In genomic region chr3:135231646-135232625, GRCh38 we compare ENCODE assay signal across 1 cellular context.
TF ChIP-seq lines count a peak whose summit lies in the region.

No MANE protein-coding gene starts in this region.

TF ChIP-seq in GM23338, 12 proteins besides CTCF, POLR2A, EP300 and RAD21 (continued from another document):
- TF ChIP-seq REST (IDR thresholded peaks at IDR 0.05; ENCODE audit: unreplicated experiment), result no peak
- TF ChIP-seq CREB1 (CRISPR knock-in tag; IDR thresholded peaks at IDR 0.05; ENCODE audit: low read depth), result peak; percentile 58
- TF ChIP-seq, protein P1, sequence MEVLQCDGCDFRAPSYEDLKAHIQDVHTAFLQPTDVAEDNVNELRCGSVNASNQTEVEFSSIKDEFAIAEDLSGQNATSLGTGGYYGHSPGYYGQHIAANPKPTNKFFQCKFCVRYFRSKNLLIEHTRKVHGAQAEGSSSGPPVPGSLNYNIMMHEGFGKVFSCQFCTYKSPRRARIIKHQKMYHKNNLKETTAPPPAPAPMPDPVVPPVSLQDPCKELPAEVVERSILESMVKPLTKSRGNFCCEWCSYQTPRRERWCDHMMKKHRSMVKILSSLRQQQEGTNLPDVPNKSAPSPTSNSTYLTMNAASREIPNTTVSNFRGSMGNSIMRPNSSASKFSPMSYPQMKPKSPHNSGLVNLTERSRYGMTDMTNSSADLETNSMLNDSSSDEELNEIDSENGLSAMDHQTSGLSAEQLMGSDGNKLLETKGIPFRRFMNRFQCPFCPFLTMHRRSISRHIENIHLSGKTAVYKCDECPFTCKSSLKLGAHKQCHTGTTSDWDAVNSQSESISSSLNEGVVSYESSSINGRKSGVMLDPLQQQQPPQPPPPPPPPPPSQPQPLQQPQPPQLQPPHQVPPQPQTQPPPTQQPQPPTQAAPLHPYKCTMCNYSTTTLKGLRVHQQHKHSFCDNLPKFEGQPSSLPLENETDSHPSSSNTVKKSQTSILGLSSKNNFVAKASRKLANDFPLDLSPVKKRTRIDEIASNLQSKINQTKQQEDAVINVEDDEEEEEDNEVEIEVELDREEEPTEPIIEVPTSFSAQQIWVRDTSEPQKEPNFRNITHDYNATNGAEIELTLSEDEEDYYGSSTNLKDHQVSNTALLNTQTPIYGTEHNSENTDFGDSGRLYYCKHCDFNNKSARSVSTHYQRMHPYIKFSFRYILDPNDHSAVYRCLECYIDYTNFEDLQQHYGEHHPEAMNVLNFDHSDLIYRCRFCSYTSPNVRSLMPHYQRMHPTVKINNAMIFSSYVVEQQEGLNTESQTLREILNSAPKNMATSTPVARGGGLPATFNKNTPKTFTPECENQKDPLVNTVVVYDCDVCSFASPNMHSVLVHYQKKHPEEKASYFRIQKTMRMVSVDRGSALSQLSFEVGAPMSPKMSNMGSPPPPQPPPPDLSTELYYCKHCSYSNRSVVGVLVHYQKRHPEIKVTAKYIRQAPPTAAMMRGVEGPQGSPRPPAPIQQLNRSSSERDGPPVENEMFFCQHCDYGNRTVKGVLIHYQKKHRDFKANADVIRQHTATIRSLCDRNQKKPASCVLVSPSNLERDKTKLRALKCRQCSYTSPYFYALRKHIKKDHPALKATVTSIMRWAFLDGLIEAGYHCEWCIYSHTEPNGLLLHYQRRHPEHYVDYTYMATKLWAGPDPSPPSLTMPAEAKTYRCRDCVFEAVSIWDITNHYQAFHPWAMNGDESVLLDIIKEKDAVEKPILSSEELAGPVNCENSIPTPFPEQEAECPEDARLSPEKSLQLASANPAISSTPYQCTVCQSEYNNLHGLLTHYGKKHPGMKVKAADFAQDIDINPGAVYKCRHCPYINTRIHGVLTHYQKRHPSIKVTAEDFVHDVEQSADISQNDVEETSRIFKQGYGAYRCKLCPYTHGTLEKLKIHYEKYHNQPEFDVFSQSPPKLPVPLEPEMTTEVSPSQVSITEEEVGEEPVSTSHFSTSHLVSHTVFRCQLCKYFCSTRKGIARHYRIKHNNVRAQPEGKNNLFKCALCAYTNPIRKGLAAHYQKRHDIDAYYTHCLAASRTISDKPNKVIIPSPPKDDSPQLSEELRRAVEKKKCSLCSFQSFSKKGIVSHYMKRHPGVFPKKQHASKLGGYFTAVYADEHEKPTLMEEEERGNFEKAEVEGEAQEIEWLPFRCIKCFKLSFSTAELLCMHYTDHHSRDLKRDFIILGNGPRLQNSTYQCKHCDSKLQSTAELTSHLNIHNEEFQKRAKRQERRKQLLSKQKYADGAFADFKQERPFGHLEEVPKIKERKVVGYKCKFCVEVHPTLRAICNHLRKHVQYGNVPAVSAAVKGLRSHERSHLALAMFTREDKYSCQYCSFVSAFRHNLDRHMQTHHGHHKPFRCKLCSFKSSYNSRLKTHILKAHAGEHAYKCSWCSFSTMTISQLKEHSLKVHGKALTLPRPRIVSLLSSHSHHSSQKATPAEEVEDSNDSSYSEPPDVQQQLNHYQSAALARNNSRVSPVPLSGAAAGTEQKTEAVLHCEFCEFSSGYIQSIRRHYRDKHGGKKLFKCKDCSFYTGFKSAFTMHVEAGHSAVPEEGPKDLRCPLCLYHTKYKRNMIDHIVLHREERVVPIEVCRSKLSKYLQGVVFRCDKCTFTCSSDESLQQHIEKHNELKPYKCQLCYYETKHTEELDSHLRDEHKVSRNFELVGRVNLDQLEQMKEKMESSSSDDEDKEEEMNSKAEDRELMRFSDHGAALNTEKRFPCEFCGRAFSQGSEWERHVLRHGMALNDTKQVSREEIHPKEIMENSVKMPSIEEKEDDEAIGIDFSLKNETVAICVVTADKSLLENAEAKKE (CRISPR knock-in tag; IDR thresholded peaks at IDR 0.05), result peak; percentile 73; the same call in 1 of the 2 replicates
